Comparison of ENCODE assay signal across 25 cellular contexts in the genomic region with DNA sequence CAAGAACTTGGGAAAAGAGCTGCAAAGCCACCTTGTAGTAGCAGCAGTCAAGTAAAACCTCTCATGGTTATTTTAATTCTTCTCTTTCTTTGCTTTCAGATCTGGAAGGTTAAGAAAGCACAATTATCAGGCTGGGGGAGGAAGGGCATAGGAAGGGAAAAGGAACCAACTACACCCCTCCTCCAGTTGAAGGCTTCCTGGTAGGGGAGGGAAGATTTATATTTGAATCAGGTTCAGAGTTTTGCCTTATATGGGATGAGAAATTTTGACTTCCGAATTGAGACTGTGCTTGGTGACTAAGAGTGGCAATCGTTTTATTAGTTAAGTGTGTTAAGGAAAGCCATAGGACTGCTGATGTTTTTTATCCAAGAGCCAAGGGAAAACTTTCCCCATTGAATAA.
A peak's percentile ranks its signal among the peaks of the same experiment; 100 is the strongest.
DNase-seq lines count a peak whose midpoint lies in the region; ATAC-seq, FAIRE-seq and TF ChIP-seq lines count a peak whose summit lies in the region.
"Had no signal": no experiment of that assay in that cellular context is flagged by ENCODE, and none has a peak within 500 bp of the region (broad histone marks: within the 10 kb centered on the region; RNA-seq: fewer than 3 reads in every experiment).

No MANE protein-coding gene starts in this region.

- peak overlapping the region; percentile 64 to 93 (median 82) for H3K27ac Mint-ChIP-seq in IgD-negative memory B cell
- H3K27ac Mint-ChIP-seq: activated CD4-positive, alpha-beta memory T cell treated with anti-CD3 and anti-CD28 coated beads for 36 hours; activated naive CD4-positive, alpha-beta T cell treated with anti-CD3 and anti-CD28 coated beads for 36 hours; effector memory CD8-positive, alpha-beta T cell; immature natural killer cell; WTC11 had no signal

- no peaks in the 10 kb centered on the region for H3K27me3 Mint-ChIP-seq in IgD-negative memory B cell

- H3K9me3 Mint-ChIP-seq in IgD-negative memory B cell, result peaks cover 0 to 3% (median 2%) of the 10 kb centered on the region in 3 donors
- H3K9me3 Mint-ChIP-seq: activated CD4-positive, alpha-beta memory T cell treated with anti-CD3 and anti-CD28 coated beads for 36 hours; activated naive CD4-positive, alpha-beta T cell treated with anti-CD3 and anti-CD28 coated beads for 36 hours; CD4-positive, CD25-positive, alpha-beta regulatory T cell; effector memory CD8-positive, alpha-beta T cell; immature natural killer cell had no signal

- H3K4me1 ChIP-seq in vagina, result no peaks in the 10 kb centered on the region
- peaks cover 0 to 4% (median 0%) of the 10 kb centered on the region in 3 donors for H3K4me1 ChIP-seq in esophagus squamous epithelium
- H3K4me1 ChIP-seq: ascending aorta, HAP-1, heart right ventricle, SJCRH30, suprapubic skin had no signal

- intact Hi-C loops in vagina (cut with DNase I), result no loop called here
- intact Hi-C loops in esophagus squamous epithelium (cut with DNase I), result no loop called here

- ATAC-seq in left lobe of liver (peak; percentile 30), GM21717 (IDR thresholded peaks at IDR 0.05; ENCODE audit: unreplicated experiment) (no peak)
- ATAC-seq: effector memory CD8-positive, alpha-beta T cell; PC-3; WTC11 had no signal

- TF ChIP-seq POLR2A in vagina (IDR thresholded peaks at IDR 0.05) (no peak), esophagus squamous epithelium (IDR thresholded peaks at IDR 0.05) (no peak)

- DNase-seq in GM18507 (ENCODE audit: extremely low spot score, insufficient read length, low read depth), result no peak
- peak; percentile 63 for DNase-seq in SIG-M5 treated with dmso at 0.1 percent for 504 hours (lab: John Stamatoyannopoulos, UW; ENCODE audit: unreplicated experiment)
- DNase-seq in left lobe of liver (ENCODE audit: low spot score), result no peak
- DNase-seq in vagina (ENCODE audit: extremely low spot score in 2 of 2), result no peak
- no peak for DNase-seq in amygdala (lab: John Stamatoyannopoulos, UW)
- DNase-seq in esophagus squamous epithelium (lab: John Stamatoyannopoulos, UW), result no peak
- DNase-seq: activated CD4-positive, alpha-beta memory T cell treated with anti-CD3 and anti-CD28 coated beads for 36 hours; activated naive CD4-positive, alpha-beta T cell treated with anti-CD3 and anti-CD28 coated beads for 36 hours; activated T-cell treated with anti-CD3 and anti-CD28 coated beads for 4 hours; CD4-positive, CD25-positive, alpha-beta regulatory T cell; effector memory CD8-positive, alpha-beta T cell; heart right ventricle; immature natural killer cell; NCI-H1417; NCI-H524 treated with DMSO at 0.1 percent for 48 hours; PC-3; retina; SJCRH30 had no signal

- no peak overlapping the region for H3K27ac ChIP-seq in vagina
- no peak overlapping the region for H3K27ac ChIP-seq in esophagus squamous epithelium
- H3K27ac ChIP-seq: ascending aorta, heart right ventricle, SJCRH30, suprapubic skin had no signal

- H3K27me3 ChIP-seq in vagina (no peaks in the 10 kb centered on the region), esophagus squamous epithelium (peaks cover 0 to 9% (median 0%) of the 10 kb centered on the region in 4 donors)
- H3K27me3 ChIP-seq: ascending aorta, heart right ventricle, SJCRH30 had no signal

- peak overlapping the region in 3 of 4 donors; percentile 36 to 87 (median 46) for H3K4me3 Mint-ChIP-seq in IgD-negative memory B cell
- H3K4me3 Mint-ChIP-seq: activated CD4-positive, alpha-beta memory T cell treated with anti-CD3 and anti-CD28 coated beads for 36 hours; activated naive CD4-positive, alpha-beta T cell treated with anti-CD3 and anti-CD28 coated beads for 36 hours; CD4-positive, CD25-positive, alpha-beta regulatory T cell; effector memory CD8-positive, alpha-beta T cell; immature natural killer cell; WTC11 had no signal

- peak; percentile 38 for FAIRE-seq in GM18507 (lab: Jason Lieb, UNC)

- H3K36me3 ChIP-seq in vagina, result no peaks in the 10 kb centered on the region
- no peaks in the 10 kb centered on the region for H3K36me3 ChIP-seq in esophagus squamous epithelium
- H3K36me3 ChIP-seq: ascending aorta, HAP-1, heart right ventricle, SJCRH30, suprapubic skin had no signal

- H3K36me3 Mint-ChIP-seq in IgD-negative memory B cell, result peaks cover 6% of the 10 kb centered on the region
- H3K36me3 Mint-ChIP-seq: activated CD4-positive, alpha-beta memory T cell treated with anti-CD3 and anti-CD28 coated beads for 36 hours; CD4-positive, CD25-positive, alpha-beta regulatory T cell; immature natural killer cell; WTC11 had no signal

- WGBS in esophagus squamous epithelium, 2 donors, result 21 to 49% methylated on average over 2 of the region's 2 CpGs

- H3K4me1 Mint-ChIP-seq in IgD-negative memory B cell, result peaks cover 50 to 63% (median 57%) of the 10 kb centered on the region in 3 donors
- H3K4me1 Mint-ChIP-seq: CD4-positive, CD25-positive, alpha-beta regulatory T cell had no signal

- H3K4me3 ChIP-seq in vagina (no peak overlapping the region), esophagus squamous epithelium (no peak overlapping the region)
- H3K4me3 ChIP-seq: ascending aorta, HAP-1, heart right ventricle, lung, SJCRH30, suprapubic skin had no signal

- TF ChIP-seq CTCF in vagina (IDR thresholded peaks at IDR 0.05) (no peak), esophagus squamous epithelium (IDR thresholded peaks at IDR 0.05) (no peak)

- no peaks in the 10 kb centered on the region for H3K9me3 ChIP-seq in vagina
- H3K9me3 ChIP-seq in esophagus squamous epithelium, result no peaks in the 10 kb centered on the region
- H3K9me3 ChIP-seq: ascending aorta, HAP-1, heart right ventricle, SJCRH30, suprapubic skin had no signal
